18 cellular contexts compared by ENCODE assay signal in genomic region chr5:33160871-33161270, GRCh38.
DNase-seq lines count a peak whose midpoint lies in the region; FAIRE-seq and TF ChIP-seq lines count a peak whose summit lies in the region.
"Had no signal": no experiment of that assay in that cellular context is flagged by ENCODE, and none has a peak within 500 bp of the region (broad histone marks: within the 10 kb centered on the region; RNA-seq: fewer than 3 reads in every experiment).

No MANE protein-coding gene starts in this region.

- H3K36me3 ChIP-seq in ACC112 (ENCODE audit: insufficient read depth, low read length), result no peaks in the 10 kb centered on the region
- H3K36me3 ChIP-seq in CD8-positive, alpha-beta memory T cell (ENCODE audit: insufficient read depth, low read length), result no peaks in the 10 kb centered on the region
- H3K36me3 ChIP-seq: HAP-1 had no signal

- H3K9me3 Mint-ChIP-seq in CD8-positive, alpha-beta memory T cell, result peaks cover 0 to 16% (median 5%) of the 10 kb centered on the region in 5 donors

- H3K4me3 ChIP-seq in ACC112 (ENCODE audit: low read depth, low read length) (no peak overlapping the region), epithelial cell of esophagus (ENCODE audit: low read length) (no peak overlapping the region)
- H3K4me3 ChIP-seq in CD8-positive, alpha-beta memory T cell (ENCODE audit: low read length), result no peak overlapping the region
- H3K4me3 ChIP-seq: A549, HAP-1 had no signal

- no peak overlapping the region for H3K27ac ChIP-seq in ACC112 (ENCODE audit: low read depth, low read length)
- H3K27ac ChIP-seq in CD8-positive, alpha-beta memory T cell (ENCODE audit: low read depth, low read length), result no peak overlapping the region
- H3K27ac ChIP-seq: A549 had no signal

- H2AFZ ChIP-seq in ACC112 (ENCODE audit: low read length, unreplicated experiment), result peak overlapping the region; percentile 8

- peaks cover 0 to 2% of the 10 kb centered on the region in 2 donors for H3K27me3 Mint-ChIP-seq in CD8-positive, alpha-beta memory T cell
- H3K27me3 Mint-ChIP-seq: CD4-positive, alpha-beta memory T cell had no signal

- CTCF ChIA-PET in CD8-positive, alpha-beta memory T cell (lab: Charles Lee), result no interaction called here

- H3K4me1 ChIP-seq in ACC112 (ENCODE audit: control insufficient read depth, insufficient read depth, low read length, unreplicated experiment), result no peaks in the 10 kb centered on the region
- H3K4me1 ChIP-seq in CD8-positive, alpha-beta memory T cell (ENCODE audit: insufficient read depth, low read length), result no peaks in the 10 kb centered on the region
- H3K4me1 ChIP-seq: A549, Caco-2, HAP-1 had no signal

- H3K4me1 Mint-ChIP-seq in CD8-positive, alpha-beta memory T cell, result no peaks in the 10 kb centered on the region

- no peaks in the 10 kb centered on the region for H3K79me2 ChIP-seq in ACC112 (ENCODE audit: control insufficient read depth, insufficient read depth, low read length, unreplicated experiment)

- peak; percentile 51 for FAIRE-seq in HTR-8/SVneo (lab: Jason Lieb, UNC)
- FAIRE-seq: A549, G401.6, GM12892 had no signal

- H3K27ac Mint-ChIP-seq in CD8-positive, alpha-beta memory T cell, result no peak overlapping the region
- H3K27ac Mint-ChIP-seq: CD4-positive, alpha-beta memory T cell; HFFc6 had no signal

- TF ChIP-seq CTCF in epithelial cell of esophagus (IDR thresholded peaks at IDR 0.05; ENCODE audit: insufficient read depth, low read depth, low read length, missing control alignments), result no peak

- no peak overlapping the region for H3K4me3 Mint-ChIP-seq in CD8-positive, alpha-beta memory T cell
- H3K4me3 Mint-ChIP-seq: CD4-positive, alpha-beta memory T cell; HFFc6 had no signal

- no peaks in the 10 kb centered on the region for H3K36me3 Mint-ChIP-seq in CD8-positive, alpha-beta memory T cell
- H3K36me3 Mint-ChIP-seq: CD4-positive, alpha-beta memory T cell had no signal

- POLR2A ChIA-PET in CD8-positive, alpha-beta memory T cell (lab: Charles Lee), result no interaction called here

- no peaks in the 10 kb centered on the region for H3K9me3 ChIP-seq in CD8-positive, alpha-beta memory T cell (ENCODE audit: low read length)
- H3K9me3 ChIP-seq: A549, Caco-2, HAP-1 had no signal

- no peaks in the 10 kb centered on the region for H3K27me3 ChIP-seq in ACC112 (ENCODE audit: insufficient read depth, low read length)
- no peaks in the 10 kb centered on the region for H3K27me3 ChIP-seq in CD8-positive, alpha-beta memory T cell (ENCODE audit: insufficient read depth, low read length, poor library complexity, severe bottlenecking)

- DNase-seq in HTR-8/SVneo (ENCODE audit: insufficient read length, low spot score) (no peak), epithelial cell of esophagus (ENCODE audit: low read depth) (peak; percentile 61), NCI-H2171 (lab: John Stamatoyannopoulos, UW) (no peak), NCI-H2081 treated with DMSO at 0.1 percent for 48 hours (lab: John Stamatoyannopoulos, UW) (no peak)
- DNase-seq in CD8-positive, alpha-beta memory T cell, result no peak
- DNase-seq: 8988T; C1 segment of cervical spinal cord; Caco-2; CD4-positive, alpha-beta memory T cell; DMS153; DND-41; GOT3; HFFc6 had no signal
